ENCODE assay signal across 2 cellular contexts in the genomic region with DNA sequence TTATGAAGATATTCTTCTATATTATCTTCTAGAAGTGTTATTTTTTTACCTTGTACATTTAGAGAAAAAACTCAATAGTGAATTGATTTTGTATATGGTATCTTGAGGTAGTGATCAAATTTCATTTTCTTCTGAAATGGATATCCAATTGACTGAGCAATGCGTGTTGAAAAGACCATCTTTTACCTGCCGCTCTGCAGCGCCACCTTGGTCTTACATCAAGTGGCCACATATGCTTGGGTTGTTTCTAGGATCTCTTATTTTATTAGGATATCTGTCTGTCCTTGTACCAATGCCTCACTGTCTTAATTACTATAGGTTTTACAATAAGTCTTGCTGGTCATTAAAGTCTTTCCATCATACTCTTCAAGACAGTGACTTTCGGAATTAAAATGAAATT.
TF ChIP-seq lines count a peak whose summit lies in the region.

No MANE protein-coding gene starts in this region.

TF ChIP-seq in GM23338, 12 proteins besides CTCF, POLR2A, EP300 and RAD21 (continued from another document):
- TF ChIP-seq, protein P1, sequence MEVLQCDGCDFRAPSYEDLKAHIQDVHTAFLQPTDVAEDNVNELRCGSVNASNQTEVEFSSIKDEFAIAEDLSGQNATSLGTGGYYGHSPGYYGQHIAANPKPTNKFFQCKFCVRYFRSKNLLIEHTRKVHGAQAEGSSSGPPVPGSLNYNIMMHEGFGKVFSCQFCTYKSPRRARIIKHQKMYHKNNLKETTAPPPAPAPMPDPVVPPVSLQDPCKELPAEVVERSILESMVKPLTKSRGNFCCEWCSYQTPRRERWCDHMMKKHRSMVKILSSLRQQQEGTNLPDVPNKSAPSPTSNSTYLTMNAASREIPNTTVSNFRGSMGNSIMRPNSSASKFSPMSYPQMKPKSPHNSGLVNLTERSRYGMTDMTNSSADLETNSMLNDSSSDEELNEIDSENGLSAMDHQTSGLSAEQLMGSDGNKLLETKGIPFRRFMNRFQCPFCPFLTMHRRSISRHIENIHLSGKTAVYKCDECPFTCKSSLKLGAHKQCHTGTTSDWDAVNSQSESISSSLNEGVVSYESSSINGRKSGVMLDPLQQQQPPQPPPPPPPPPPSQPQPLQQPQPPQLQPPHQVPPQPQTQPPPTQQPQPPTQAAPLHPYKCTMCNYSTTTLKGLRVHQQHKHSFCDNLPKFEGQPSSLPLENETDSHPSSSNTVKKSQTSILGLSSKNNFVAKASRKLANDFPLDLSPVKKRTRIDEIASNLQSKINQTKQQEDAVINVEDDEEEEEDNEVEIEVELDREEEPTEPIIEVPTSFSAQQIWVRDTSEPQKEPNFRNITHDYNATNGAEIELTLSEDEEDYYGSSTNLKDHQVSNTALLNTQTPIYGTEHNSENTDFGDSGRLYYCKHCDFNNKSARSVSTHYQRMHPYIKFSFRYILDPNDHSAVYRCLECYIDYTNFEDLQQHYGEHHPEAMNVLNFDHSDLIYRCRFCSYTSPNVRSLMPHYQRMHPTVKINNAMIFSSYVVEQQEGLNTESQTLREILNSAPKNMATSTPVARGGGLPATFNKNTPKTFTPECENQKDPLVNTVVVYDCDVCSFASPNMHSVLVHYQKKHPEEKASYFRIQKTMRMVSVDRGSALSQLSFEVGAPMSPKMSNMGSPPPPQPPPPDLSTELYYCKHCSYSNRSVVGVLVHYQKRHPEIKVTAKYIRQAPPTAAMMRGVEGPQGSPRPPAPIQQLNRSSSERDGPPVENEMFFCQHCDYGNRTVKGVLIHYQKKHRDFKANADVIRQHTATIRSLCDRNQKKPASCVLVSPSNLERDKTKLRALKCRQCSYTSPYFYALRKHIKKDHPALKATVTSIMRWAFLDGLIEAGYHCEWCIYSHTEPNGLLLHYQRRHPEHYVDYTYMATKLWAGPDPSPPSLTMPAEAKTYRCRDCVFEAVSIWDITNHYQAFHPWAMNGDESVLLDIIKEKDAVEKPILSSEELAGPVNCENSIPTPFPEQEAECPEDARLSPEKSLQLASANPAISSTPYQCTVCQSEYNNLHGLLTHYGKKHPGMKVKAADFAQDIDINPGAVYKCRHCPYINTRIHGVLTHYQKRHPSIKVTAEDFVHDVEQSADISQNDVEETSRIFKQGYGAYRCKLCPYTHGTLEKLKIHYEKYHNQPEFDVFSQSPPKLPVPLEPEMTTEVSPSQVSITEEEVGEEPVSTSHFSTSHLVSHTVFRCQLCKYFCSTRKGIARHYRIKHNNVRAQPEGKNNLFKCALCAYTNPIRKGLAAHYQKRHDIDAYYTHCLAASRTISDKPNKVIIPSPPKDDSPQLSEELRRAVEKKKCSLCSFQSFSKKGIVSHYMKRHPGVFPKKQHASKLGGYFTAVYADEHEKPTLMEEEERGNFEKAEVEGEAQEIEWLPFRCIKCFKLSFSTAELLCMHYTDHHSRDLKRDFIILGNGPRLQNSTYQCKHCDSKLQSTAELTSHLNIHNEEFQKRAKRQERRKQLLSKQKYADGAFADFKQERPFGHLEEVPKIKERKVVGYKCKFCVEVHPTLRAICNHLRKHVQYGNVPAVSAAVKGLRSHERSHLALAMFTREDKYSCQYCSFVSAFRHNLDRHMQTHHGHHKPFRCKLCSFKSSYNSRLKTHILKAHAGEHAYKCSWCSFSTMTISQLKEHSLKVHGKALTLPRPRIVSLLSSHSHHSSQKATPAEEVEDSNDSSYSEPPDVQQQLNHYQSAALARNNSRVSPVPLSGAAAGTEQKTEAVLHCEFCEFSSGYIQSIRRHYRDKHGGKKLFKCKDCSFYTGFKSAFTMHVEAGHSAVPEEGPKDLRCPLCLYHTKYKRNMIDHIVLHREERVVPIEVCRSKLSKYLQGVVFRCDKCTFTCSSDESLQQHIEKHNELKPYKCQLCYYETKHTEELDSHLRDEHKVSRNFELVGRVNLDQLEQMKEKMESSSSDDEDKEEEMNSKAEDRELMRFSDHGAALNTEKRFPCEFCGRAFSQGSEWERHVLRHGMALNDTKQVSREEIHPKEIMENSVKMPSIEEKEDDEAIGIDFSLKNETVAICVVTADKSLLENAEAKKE (CRISPR knock-in tag; IDR thresholded peaks at IDR 0.05): no peak
TF ChIP-seq in GM23338: peak in this region for 0.

TF ChIP-seq in GM12878, 131 proteins besides CTCF, POLR2A, EP300 and RAD21 (continued from another document):
- TF ChIP-seq, protein P2, sequence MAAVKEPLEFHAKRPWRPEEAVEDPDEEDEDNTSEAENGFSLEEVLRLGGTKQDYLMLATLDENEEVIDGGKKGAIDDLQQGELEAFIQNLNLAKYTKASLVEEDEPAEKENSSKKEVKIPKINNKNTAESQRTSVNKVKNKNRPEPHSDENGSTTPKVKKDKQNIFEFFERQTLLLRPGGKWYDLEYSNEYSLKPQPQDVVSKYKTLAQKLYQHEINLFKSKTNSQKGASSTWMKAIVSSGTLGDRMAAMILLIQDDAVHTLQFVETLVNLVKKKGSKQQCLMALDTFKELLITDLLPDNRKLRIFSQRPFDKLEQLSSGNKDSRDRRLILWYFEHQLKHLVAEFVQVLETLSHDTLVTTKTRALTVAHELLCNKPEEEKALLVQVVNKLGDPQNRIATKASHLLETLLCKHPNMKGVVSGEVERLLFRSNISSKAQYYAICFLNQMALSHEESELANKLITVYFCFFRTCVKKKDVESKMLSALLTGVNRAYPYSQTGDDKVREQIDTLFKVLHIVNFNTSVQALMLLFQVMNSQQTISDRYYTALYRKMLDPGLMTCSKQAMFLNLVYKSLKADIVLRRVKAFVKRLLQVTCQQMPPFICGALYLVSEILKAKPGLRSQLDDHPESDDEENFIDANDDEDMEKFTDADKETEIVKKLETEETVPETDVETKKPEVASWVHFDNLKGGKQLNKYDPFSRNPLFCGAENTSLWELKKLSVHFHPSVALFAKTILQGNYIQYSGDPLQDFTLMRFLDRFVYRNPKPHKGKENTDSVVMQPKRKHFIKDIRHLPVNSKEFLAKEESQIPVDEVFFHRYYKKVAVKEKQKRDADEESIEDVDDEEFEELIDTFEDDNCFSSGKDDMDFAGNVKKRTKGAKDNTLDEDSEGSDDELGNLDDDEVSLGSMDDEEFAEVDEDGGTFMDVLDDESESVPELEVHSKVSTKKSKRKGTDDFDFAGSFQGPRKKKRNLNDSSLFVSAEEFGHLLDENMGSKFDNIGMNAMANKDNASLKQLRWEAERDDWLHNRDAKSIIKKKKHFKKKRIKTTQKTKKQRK (IDR thresholded peaks at IDR 0.05; ENCODE audit: low read depth, low read length): no peak
- TF ChIP-seq FOXK2 (IDR thresholded peaks at IDR 0.05) (no peak), RB1 (IDR thresholded peaks at IDR 0.05; ENCODE audit: borderline replicate concordance) (no peak), ZSCAN29 (IDR thresholded peaks at IDR 0.05) (no peak), EGR1 (IDR thresholded peaks at IDR 0.05; ENCODE audit: borderline replicate concordance in 1 of 2, low read depth in 2 of 2, low read length in 2 of 2) (no peak)
- TF ChIP-seq, protein P3, sequence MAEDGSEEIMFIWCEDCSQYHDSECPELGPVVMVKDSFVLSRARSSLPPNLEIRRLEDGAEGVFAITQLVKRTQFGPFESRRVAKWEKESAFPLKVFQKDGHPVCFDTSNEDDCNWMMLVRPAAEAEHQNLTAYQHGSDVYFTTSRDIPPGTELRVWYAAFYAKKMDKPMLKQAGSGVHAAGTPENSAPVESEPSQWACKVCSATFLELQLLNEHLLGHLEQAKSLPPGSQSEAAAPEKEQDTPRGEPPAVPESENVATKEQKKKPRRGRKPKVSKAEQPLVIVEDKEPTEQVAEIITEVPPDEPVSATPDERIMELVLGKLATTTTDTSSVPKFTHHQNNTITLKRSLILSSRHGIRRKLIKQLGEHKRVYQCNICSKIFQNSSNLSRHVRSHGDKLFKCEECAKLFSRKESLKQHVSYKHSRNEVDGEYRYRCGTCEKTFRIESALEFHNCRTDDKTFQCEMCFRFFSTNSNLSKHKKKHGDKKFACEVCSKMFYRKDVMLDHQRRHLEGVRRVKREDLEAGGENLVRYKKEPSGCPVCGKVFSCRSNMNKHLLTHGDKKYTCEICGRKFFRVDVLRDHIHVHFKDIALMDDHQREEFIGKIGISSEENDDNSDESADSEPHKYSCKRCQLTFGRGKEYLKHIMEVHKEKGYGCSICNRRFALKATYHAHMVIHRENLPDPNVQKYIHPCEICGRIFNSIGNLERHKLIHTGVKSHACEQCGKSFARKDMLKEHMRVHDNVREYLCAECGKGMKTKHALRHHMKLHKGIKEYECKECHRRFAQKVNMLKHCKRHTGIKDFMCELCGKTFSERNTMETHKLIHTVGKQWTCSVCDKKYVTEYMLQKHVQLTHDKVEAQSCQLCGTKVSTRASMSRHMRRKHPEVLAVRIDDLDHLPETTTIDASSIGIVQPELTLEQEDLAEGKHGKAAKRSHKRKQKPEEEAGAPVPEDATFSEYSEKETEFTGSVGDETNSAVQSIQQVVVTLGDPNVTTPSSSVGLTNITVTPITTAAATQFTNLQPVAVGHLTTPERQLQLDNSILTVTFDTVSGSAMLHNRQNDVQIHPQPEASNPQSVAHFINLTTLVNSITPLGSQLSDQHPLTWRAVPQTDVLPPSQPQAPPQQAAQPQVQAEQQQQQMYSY (CRISPR knock-in tag; IDR thresholded peaks at IDR 0.05): no peak
